Comparison of ENCODE assay signal across 29 cellular contexts in genomic region chr21:18060402-18060801, GRCh38.
"Had no signal": no experiment of that assay in that cellular context is flagged by ENCODE, and none has a peak within 500 bp of the region (broad histone marks: within the 10 kb centered on the region; RNA-seq: fewer than 3 reads in every experiment).

No MANE protein-coding gene starts in this region.

- H3K27me3 ChIP-seq: neural progenitor cell, ovary, spleen, stomach, thyroid gland, tibial nerve, upper lobe of left lung, vagina had no signal

- ATAC-seq: natural killer cell; psoas muscle; right cardiac atrium; sciatic nerve; stimulated activated effector memory CD8-positive, alpha-beta T cell treated with anti-CD3 and anti-CD28 coated beads, Interleukin-12 subunit alpha, Interleukin-12 subunit beta, amount 100 ng/mL, for 72 hours; stimulated activated naive B cell treated with anti-CD40 and anti-IgM and Interleukin-4, amounts not matched to agents 10 μg/mL and 1 μg/mL and 100 μg/mL, for 72 hours had no signal

- FAIRE-seq: urothelium cell line had no signal

- H3K4me1 Mint-ChIP-seq: nephron; neural progenitor cell; stimulated activated naive B cell treated with anti-CD40 and anti-IgM and Interleukin-4, amounts not matched to agents 10 μg/mL and 1 μg/mL and 100 μg/mL, for 72 hours had no signal

- H3K4me3 Mint-ChIP-seq: natural killer cell; nephron; neural progenitor cell; stimulated activated effector memory CD8-positive, alpha-beta T cell treated with anti-CD3 and anti-CD28 coated beads, Interleukin-12 subunit alpha, Interleukin-12 subunit beta, amount 100 ng/mL, for 72 hours; stimulated activated naive B cell treated with anti-CD40 and anti-IgM and Interleukin-4, amounts not matched to agents 10 μg/mL and 1 μg/mL and 100 μg/mL, for 72 hours; stimulated activated naive CD8-positive, alpha-beta T cell treated with anti-CD3 and anti-CD28 coated beads, Interleukin-15, Interleukin-2, amounts not matched to agents 100 ng/mL and 50 ng/mL, for 24 hours had no signal

- H2AFZ ChIP-seq: neural progenitor cell, parathyroid adenoma had no signal

- H3K27ac Mint-ChIP-seq: natural killer cell; nephron; neural progenitor cell; progenitor cell of endocrine pancreas; stimulated activated effector memory CD8-positive, alpha-beta T cell treated with anti-CD3 and anti-CD28 coated beads, Interleukin-12 subunit alpha, Interleukin-12 subunit beta, amount 100 ng/mL, for 72 hours; stimulated activated naive B cell treated with anti-CD40 and anti-IgM and Interleukin-4, amounts not matched to agents 10 μg/mL and 1 μg/mL and 100 μg/mL, for 72 hours; stimulated activated naive CD8-positive, alpha-beta T cell treated with anti-CD3 and anti-CD28 coated beads, Interleukin-15, Interleukin-2, amounts not matched to agents 100 ng/mL and 50 ng/mL, for 24 hours had no signal

- H3K4me3 ChIP-seq: neural progenitor cell, ovary, psoas muscle, skin epidermis, smooth muscle cell, spleen, stomach, thoracic aorta, thyroid gland, tibial nerve, upper lobe of left lung, vagina had no signal

- H3K4me2 ChIP-seq: neural progenitor cell, smooth muscle cell had no signal

- H3K27me3 Mint-ChIP-seq: progenitor cell of endocrine pancreas; stimulated activated naive B cell treated with anti-CD40 and anti-IgM and Interleukin-4, amounts not matched to agents 10 μg/mL and 1 μg/mL and 100 μg/mL, for 72 hours had no signal

- H3K9me3 Mint-ChIP-seq: nephron; stimulated activated effector memory CD8-positive, alpha-beta T cell treated with anti-CD3 and anti-CD28 coated beads, Interleukin-12 subunit alpha, Interleukin-12 subunit beta, amount 100 ng/mL, for 72 hours had no signal

- H3K27ac ChIP-seq: neural progenitor cell, ovary, parathyroid adenoma, psoas muscle, skin epidermis, spleen, stomach, thoracic aorta, thyroid gland, tibial nerve, upper lobe of left lung, vagina had no signal

- H3K9me3 ChIP-seq: ovary, psoas muscle, spleen, thoracic aorta, thyroid gland, tibial nerve, upper lobe of left lung, vagina had no signal

- H3K79me2 ChIP-seq: parathyroid adenoma had no signal

- H3K36me3 ChIP-seq: neural progenitor cell, ovary, spleen, stomach, thoracic aorta, thyroid gland, tibial nerve, upper lobe of left lung, vagina had no signal

- H3K36me3 Mint-ChIP-seq: natural killer cell; neural progenitor cell; stimulated activated effector memory CD8-positive, alpha-beta T cell treated with anti-CD3 and anti-CD28 coated beads, Interleukin-12 subunit alpha, Interleukin-12 subunit beta, amount 100 ng/mL, for 72 hours; stimulated activated naive B cell treated with anti-CD40 and anti-IgM and Interleukin-4, amounts not matched to agents 10 μg/mL and 1 μg/mL and 100 μg/mL, for 72 hours had no signal

- DNase-seq: natural killer cell; occipital lobe; ovary; posterior cingulate gyrus; psoas muscle; right cardiac atrium; spleen; stimulated activated CD4-positive, alpha-beta T cell treated with anti-CD3 and anti-CD28 coated beads, Interleukin-12 subunit alpha, Interleukin-12 subunit beta, amount 100 ng/mL, for 4 hours; stimulated activated CD4-positive, alpha-beta T cell treated with anti-CD3 and anti-CD28 coated beads, Interleukin-1b, Interleukin-23, amount 100 ng/mL, for 48 hours; stimulated activated CD4-positive, alpha-beta T cell treated with anti-CD3 and anti-CD28 coated beads, Interleukin-4, amount 100 ng/mL, for 24 hours; stimulated activated naive B cell treated with anti-CD40 and anti-IgM and Interleukin-4, amounts not matched to agents 10 μg/mL and 1 μg/mL and 100 μg/mL, for 72 hours; stimulated activated naive CD4-positive, alpha-beta T cell treated with Interleukin-2 at 50 U/mL for 16 hours; stomach; thyroid gland; trophoblast cell; upper lobe of left lung had no signal

- H3K9ac ChIP-seq: neural progenitor cell, parathyroid adenoma had no signal

- H3K4me1 ChIP-seq: parathyroid adenoma, psoas muscle, spleen, stomach, thyroid gland, tibial nerve, upper lobe of left lung, vagina had no signal
